Comparison of ENCODE assay signal across 10 cellular contexts in the genomic region with DNA sequence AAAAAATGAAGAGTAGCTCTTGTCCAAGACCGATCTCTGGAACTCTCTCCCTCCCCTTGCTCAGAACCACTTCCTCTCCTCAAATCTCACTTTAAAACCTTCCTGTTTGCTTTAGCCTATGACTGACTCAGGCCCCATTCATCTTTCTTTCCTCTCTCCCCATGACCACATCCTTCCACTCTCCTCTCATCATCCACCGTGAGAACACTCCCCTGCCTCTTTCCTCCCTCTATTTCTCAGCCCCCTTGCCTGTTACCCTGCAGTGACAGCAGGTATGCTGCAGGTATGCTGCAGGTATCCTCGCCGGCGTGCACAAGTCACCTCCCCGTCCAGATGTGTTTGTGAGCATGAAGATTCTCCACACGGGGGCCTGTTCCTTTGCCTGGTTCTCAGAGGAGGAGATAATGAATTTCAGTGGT.
DNase-seq lines count a peak whose midpoint lies in the region; ATAC-seq, FAIRE-seq and TF ChIP-seq lines count a peak whose summit lies in the region.
"Had no signal": no experiment of that assay in that cellular context is flagged by ENCODE, and none has a peak within 500 bp of the region (broad histone marks: within the 10 kb centered on the region; RNA-seq: fewer than 3 reads in every experiment).

No MANE protein-coding gene starts in this region.

- H3K4me3 Mint-ChIP-seq in activated CD4-positive, alpha-beta T cell treated with anti-CD3 and anti-CD28 coated beads, Interleukin-2, amount 10 ng/mL, durations not matched to agents 24 days and 14 days = peak overlapping the region; percentile 46
- H3K4me3 Mint-ChIP-seq: B cell; dendritic cell treated with granulocyte-macrophage colony-stimulating factor and Interleukin-4, amounts not matched to agents 40 ng/mL and 50 ng/mL, for 4 days had no signal

- peaks cover 14% of the 10 kb centered on the region for H3K4me1 Mint-ChIP-seq in activated CD4-positive, alpha-beta T cell treated with anti-CD3 and anti-CD28 coated beads, Interleukin-2, amount 10 ng/mL, durations not matched to agents 24 days and 14 days
- H3K4me1 Mint-ChIP-seq: B cell had no signal

- in situ Hi-C loops in HepG2 (cut with HindIII; ENCODE audit: extremely low pct_ligation_motif_present, low pct_unique_long_range_greater_than_20kb) = no loop called here

- POLR2A ChIA-PET in HepG2 (lab: Yijun Ruan, JAX) = no interaction called here

- H3K27me3 ChIP-seq in smooth muscle cell (ENCODE audit: low read depth) = no peaks in the 10 kb centered on the region
- no peaks in the 10 kb centered on the region; a peak in 2 of 5 replicates for H3K27me3 ChIP-seq in HepG2 (ENCODE audit: control insufficient read depth in 1 of 2, insufficient read depth in 2 of 2, low read length in 2 of 2)
- H3K27me3 ChIP-seq in BE2C = no peaks in the 10 kb centered on the region

- H3K9me3 ChIP-seq in smooth muscle cell (replicated peaks; ENCODE audit: low read depth) (no peaks in the 10 kb centered on the region), HepG2 (ENCODE audit: low read length) (no peaks in the 10 kb centered on the region), BE2C (no peaks in the 10 kb centered on the region)

- H3K4me1 ChIP-seq in smooth muscle cell (ENCODE audit: low read depth) (no peaks in the 10 kb centered on the region), HepG2 (ENCODE audit: insufficient read depth, low read length) (no peaks in the 10 kb centered on the region), BE2C (no peaks in the 10 kb centered on the region)

- TF ChIP-seq CTCF in choroid plexus epithelial cell (conservative IDR thresholded peaks at IDR 0.05; ENCODE audit: low read depth, low read length) = peak; percentile 21
- TF ChIP-seq CTCF in smooth muscle cell (IDR thresholded peaks at IDR 0.05; ENCODE audit: borderline replicate concordance, insufficient read depth, poor library complexity, severe bottlenecking) = no peak
- no peak for TF ChIP-seq CTCF in HepG2 (CRISPR knock-in tag; IDR thresholded peaks at IDR 0.05)
- no peak for TF ChIP-seq CTCF in BE2C (IDR thresholded peaks at IDR 0.05; ENCODE audit: low read depth, low read length)

- H3K27me3 Mint-ChIP-seq in activated CD4-positive, alpha-beta T cell treated with anti-CD3 and anti-CD28 coated beads, Interleukin-2, amount 10 ng/mL, durations not matched to agents 24 days and 14 days = peaks cover 6% of the 10 kb centered on the region
- H3K27me3 Mint-ChIP-seq: B cell; dendritic cell treated with granulocyte-macrophage colony-stimulating factor and Interleukin-4, amounts not matched to agents 40 ng/mL and 50 ng/mL, for 4 days had no signal

- CTCF ChIA-PET in HepG2 (lab: Yijun Ruan, JAX; ENCODE audit: low intra/inter-chr PET ratio, low total read pairs) = no interaction called here

- FAIRE-seq in HepG2 (lab: Jason Lieb, UNC) = no peak

- H3K27ac ChIP-seq in smooth muscle cell (ENCODE audit: low read depth) = peak overlapping the region; percentile 81
- no peak overlapping the region for H3K27ac ChIP-seq in HepG2 (ENCODE audit: extremely low read length, insufficient read depth, low read length)

- H3K4me3 ChIP-seq in Jurkat, Clone E6-1 (ENCODE audit: low read length) = no peak overlapping the region
- H3K4me3 ChIP-seq in choroid plexus epithelial cell (ENCODE audit: low read depth, low read length) (no peak overlapping the region), smooth muscle cell (no peak overlapping the region), HepG2 (replicated peaks in 1 of 3; ENCODE audit: insufficient read depth in 1 of 3, low read depth in 2 of 3, low read length in 3 of 3) (no peak overlapping the region), BE2C (ENCODE audit: low read depth, low read length) (no peak overlapping the region)

- H4K20me1 ChIP-seq in smooth muscle cell (ENCODE audit: low read depth) (no peaks in the 10 kb centered on the region), HepG2 (ENCODE audit: insufficient read depth, low read length) (no peaks in the 10 kb centered on the region)

- peaks cover 4% of the 10 kb centered on the region for H3F3A ChIP-seq in smooth muscle cell (ENCODE audit: low read depth)

- no TSS peak for BruUV-seq in HepG2 (replicated peaks; lab: Mats Ljungman, UMichigan)

- intact Hi-C loops in activated CD4-positive, alpha-beta T cell treated with anti-CD3 and anti-CD28 coated beads, Interleukin-2, amount 10 ng/mL, durations not matched to agents 24 days and 14 days (cut with micrococcal nuclease) = no loop called here
- intact Hi-C loops in HepG2 (cut with micrococcal nuclease; ENCODE audit: unreplicated experiment) = no loop called here

- H2AFZ ChIP-seq in smooth muscle cell (ENCODE audit: low read depth) (no peak overlapping the region), HepG2 (ENCODE audit: low read length) (no peak overlapping the region)

- no peaks in the 10 kb centered on the region for H3K79me2 ChIP-seq in smooth muscle cell (ENCODE audit: low read depth)
- no peaks in the 10 kb centered on the region for H3K79me2 ChIP-seq in HepG2 (ENCODE audit: insufficient read depth, low read length)

- no peak for ATAC-seq in HepG2

- H3K36me3 ChIP-seq in smooth muscle cell (ENCODE audit: low read depth) (no peaks in the 10 kb centered on the region), HepG2 (replicated peaks in 1 of 2; ENCODE audit: control insufficient read depth in 1 of 2, insufficient read depth in 2 of 2, low read length in 2 of 2) (no peaks in the 10 kb centered on the region), BE2C (no peaks in the 10 kb centered on the region)

- TF ChIP-seq EP300 in HepG2 (IDR thresholded peaks at IDR 0.05; ENCODE audit: low read depth in 2 of 2, low read length in 2 of 2) = no peak
- no peak for TF ChIP-seq EP300 in HepG2 (CRISPR knock-in tag; IDR thresholded peaks at IDR 0.05; ENCODE audit: borderline replicate concordance)

- peak overlapping the region; percentile 63 for H3K27ac Mint-ChIP-seq in activated CD4-positive, alpha-beta T cell treated with anti-CD3 and anti-CD28 coated beads, Interleukin-2, amount 10 ng/mL, durations not matched to agents 24 days and 14 days
- H3K27ac Mint-ChIP-seq: B cell; dendritic cell treated with granulocyte-macrophage colony-stimulating factor and Interleukin-4, amounts not matched to agents 40 ng/mL and 50 ng/mL, for 4 days had no signal

- no peak for TF ChIP-seq POLR2A in HepG2 (IDR thresholded peaks at IDR 0.05; ENCODE audit: insufficient read depth in 1 of 2, low read depth in 2 of 2, low read length in 2 of 2)

- H3K36me3 Mint-ChIP-seq in activated CD4-positive, alpha-beta T cell treated with anti-CD3 and anti-CD28 coated beads, Interleukin-2, amount 10 ng/mL, durations not matched to agents 24 days and 14 days (ENCODE audit: low read depth) = no peaks in the 10 kb centered on the region

- peak overlapping the region; percentile 57 for H3K4me2 ChIP-seq in smooth muscle cell
- H3K4me2 ChIP-seq in HepG2 (ENCODE audit: low read depth, low read length) = no peak overlapping the region

- WGBS in smooth muscle cell (ENCODE audit: low lambda C conversion rate) = 69% methylated on average over 7 of the region's 7 CpGs
- 1% methylated on average over 7 of the region's 7 CpGs for WGBS in HepG2 (ENCODE audit: low lambda C conversion rate)

- peak; percentile 61 for DNase-seq in activated CD4-positive, alpha-beta T cell treated with anti-CD3 and anti-CD28 coated beads, Interleukin-2, amount 10 ng/mL, durations not matched to agents 24 days and 14 days
- DNase-seq in activated CD4-positive, alpha-beta T cell treated with anti-CD3 and anti-CD28 coated beads for 1 hour = no peak
- peak; percentile 83 for DNase-seq in Jurkat, Clone E6-1 (ENCODE audit: low read depth, low spot score)
- peak; percentile 62 for DNase-seq in choroid plexus epithelial cell (ENCODE audit: low read depth)
- DNase-seq in smooth muscle cell (lab: John Stamatoyannopoulos, UW; ENCODE audit: unreplicated experiment) = no peak
- DNase-seq in HepG2 (ENCODE audit: low spot score) = no peak
- no peak for DNase-seq in NCI-H82 (lab: John Stamatoyannopoulos, UW)
- DNase-seq in BE2C = no peak

- H3K9me3 Mint-ChIP-seq in activated CD4-positive, alpha-beta T cell treated with anti-CD3 and anti-CD28 coated beads, Interleukin-2, amount 10 ng/mL, durations not matched to agents 24 days and 14 days = no peaks in the 10 kb centered on the region
- H3K9me3 Mint-ChIP-seq: dendritic cell treated with granulocyte-macrophage colony-stimulating factor and Interleukin-4, amounts not matched to agents 40 ng/mL and 50 ng/mL, for 4 days had no signal

- H3K9ac ChIP-seq in smooth muscle cell (ENCODE audit: low read depth) (no peak overlapping the region), HepG2 (ENCODE audit: insufficient read depth, low read depth, low read length) (no peak overlapping the region)

- no peak for TF ChIP-seq RAD21 in HepG2 (CRISPR knock-in tag; IDR thresholded peaks at IDR 0.05)

TF ChIP-seq in HepG2, 621 proteins besides CTCF, POLR2A, EP300 and RAD21 (continues in another document):
- no peak for TF ChIP-seq ZNF569 (CRISPR knock-in tag; IDR thresholded peaks at IDR 0.05; ENCODE audit: borderline replicate concordance)
- no peak for TF ChIP-seq ZNF549 (CRISPR knock-in tag; IDR thresholded peaks at IDR 0.05)
- TF ChIP-seq ZMAT5 (CRISPR knock-in tag; IDR thresholded peaks at IDR 0.05; ENCODE audit: borderline replicate concordance, low read depth) = no peak
- no peak for TF ChIP-seq MIER3 (CRISPR knock-in tag; IDR thresholded peaks at IDR 0.05; ENCODE audit: borderline replicate concordance)
- TF ChIP-seq DNMT3B (CRISPR knock-in tag; conservative IDR thresholded peaks at IDR 0.05) = no peak
- TF ChIP-seq HCFC1 (IDR thresholded peaks at IDR 0.05; ENCODE audit: low read depth, low read length) = no peak
- TF ChIP-seq, protein P1, sequence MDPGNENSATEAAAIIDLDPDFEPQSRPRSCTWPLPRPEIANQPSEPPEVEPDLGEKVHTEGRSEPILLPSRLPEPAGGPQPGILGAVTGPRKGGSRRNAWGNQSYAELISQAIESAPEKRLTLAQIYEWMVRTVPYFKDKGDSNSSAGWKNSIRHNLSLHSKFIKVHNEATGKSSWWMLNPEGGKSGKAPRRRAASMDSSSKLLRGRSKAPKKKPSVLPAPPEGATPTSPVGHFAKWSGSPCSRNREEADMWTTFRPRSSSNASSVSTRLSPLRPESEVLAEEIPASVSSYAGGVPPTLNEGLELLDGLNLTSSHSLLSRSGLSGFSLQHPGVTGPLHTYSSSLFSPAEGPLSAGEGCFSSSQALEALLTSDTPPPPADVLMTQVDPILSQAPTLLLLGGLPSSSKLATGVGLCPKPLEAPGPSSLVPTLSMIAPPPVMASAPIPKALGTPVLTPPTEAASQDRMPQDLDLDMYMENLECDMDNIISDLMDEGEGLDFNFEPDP (CRISPR knock-in tag; conservative IDR thresholded peaks at IDR 0.05) = no peak
- TF ChIP-seq KDM5A (IDR thresholded peaks at IDR 0.05; ENCODE audit: borderline replicate concordance, low read length) = no peak
- no peak for TF ChIP-seq FOSL2 (CRISPR knock-in tag; IDR thresholded peaks at IDR 0.05)

Comparison
In these comparisons a context has a peak if more than half of its experiments do, and no peak if none do; other contexts are left out.
1. DNase-seq: peak in activated CD4-positive, alpha-beta T cell treated with anti-CD3 and anti-CD28 coated beads, Interleukin-2, amount 10 ng/mL, durations not matched to agents 24 days and 14 days (single experiment), Jurkat, Clone E6-1 (single experiment) and choroid plexus epithelial cell (single experiment); none in activated CD4-positive, alpha-beta T cell treated with anti-CD3 and anti-CD28 coated beads for 1 hour (single experiment), smooth muscle cell (single experiment), HepG2 (single experiment), NCI-H82 (single experiment) and BE2C (single experiment).